In the genomic region with DNA sequence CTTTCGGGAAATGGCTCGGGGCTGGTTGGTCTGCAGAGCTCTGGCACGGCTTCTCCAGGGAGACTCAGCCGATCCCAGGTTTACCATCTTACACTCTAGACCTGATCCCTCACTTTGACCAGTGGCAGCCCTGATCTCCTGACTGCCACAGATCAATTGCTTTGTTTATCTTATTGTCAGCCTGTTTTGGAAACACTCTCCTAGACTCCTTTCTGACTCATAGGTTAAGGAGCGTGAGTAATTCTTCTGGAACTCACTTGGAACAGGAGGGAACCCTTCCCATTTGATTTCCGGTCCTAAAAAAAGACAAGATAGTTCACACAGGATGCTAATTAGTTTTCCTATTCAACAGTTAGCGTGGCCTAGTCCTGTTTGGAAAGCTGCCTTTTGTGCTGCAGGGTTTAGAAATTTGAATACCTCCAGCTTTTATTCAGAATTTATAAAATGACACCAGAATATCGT, we compare ENCODE assay signal across 7 cellular contexts. TPM values are rescaled to one million over a fixed set of nuclear protein-coding genes. Genes with fewer than 3 reads are reported as not detected.
DNase-seq lines count a peak whose midpoint lies in the region; ATAC-seq and TF ChIP-seq lines count a peak whose summit lies in the region.

No MANE protein-coding gene starts in this region.

- 47 to 79% methylated on average over 8 of the region's 8 CpGs for WGBS in lung, 2 donors
- whole genome bisulfite sequencing in urinary bladder = 42% methylated on average over 8 of the region's 8 CpGs
- no CpG with 5 or more reads among the region's 8 CpGs for WGBS in H9 (ENCODE audit: extremely low coverage, insufficient read length, low lambda C conversion rate)

- no peak overlapping the region for H2AFZ ChIP-seq in H9 (ENCODE audit: low read length)

- no peaks in the 10 kb centered on the region for H3K9me3 Mint-ChIP-seq in H9

- no peak overlapping the region for H2AK5ac ChIP-seq in H9 (ENCODE audit: insufficient read length, low read length)

- H2BK5ac ChIP-seq in H9 (ENCODE audit: insufficient read length, low read length) = no peak overlapping the region

- no peaks in the 10 kb centered on the region for H3K79me2 ChIP-seq in H9 (ENCODE audit: insufficient read depth, low read length)

- DNase-seq in dedifferentiated amniotic fluid mesenchymal stem cell (ENCODE audit: extremely low spot score) (peak; percentile 74), lung (ENCODE audit: low spot score) (no peak), H9 (no peak)
- no peak for DNase-seq in effector CD8-positive, alpha-beta T cell (lab: John Stamatoyannopoulos, UW)
- no peak for DNase-seq in stimulated activated CD4-positive, alpha-beta T cell treated with anti-CD3 and anti-CD28 coated beads, Interleukin-12 subunit alpha, Interleukin-12 subunit beta, amount 100 ng/mL, for 4 hours

- H3K79me1 ChIP-seq in H9 (ENCODE audit: insufficient read depth, low read depth, low read length, poor library complexity, severe bottlenecking) = no peaks in the 10 kb centered on the region

- H3K27ac ChIP-seq in HUES6 (ENCODE audit: low read depth, low read length) = peak overlapping the region; percentile 43; the same call in 1 of the 2 replicates
- peak overlapping the region; percentile 81 to 83 for H3K27ac ChIP-seq in lung (ENCODE audit: low read depth in 1 of 2, low read length in 1 of 2)
- H3K27ac ChIP-seq in urinary bladder (ENCODE audit: low read depth) = peak overlapping the region; percentile 3
- no peak overlapping the region for H3K27ac ChIP-seq in H9 (ENCODE audit: insufficient read length, low read depth, low read length)

- no peak overlapping the region for H3K18ac ChIP-seq in H9 (ENCODE audit: insufficient read length, low read depth, low read length)

- no peaks in the 10 kb centered on the region for H3K23me2 ChIP-seq in H9 (ENCODE audit: insufficient read length, low read depth, low read length, poor library complexity, severe bottlenecking)

- no peak overlapping the region for H2BK20ac ChIP-seq in H9 (ENCODE audit: low read depth, low read length, poor library complexity, severe bottlenecking)

- H3K4me3 Mint-ChIP-seq in H9 = no peak overlapping the region

- H3K27ac Mint-ChIP-seq in H9 = peak overlapping the region in 1 of 3 experiments; percentile 5; a peak in 1 of 7 replicates

- H3K23ac ChIP-seq in H9 (ENCODE audit: insufficient read length, low read depth, low read length) = no peak overlapping the region

- H2BK15ac ChIP-seq in H9 (ENCODE audit: low read depth, low read length) = no peak overlapping the region

- peaks cover 4% of the 10 kb centered on the region for H4K20me1 ChIP-seq in H9 (ENCODE audit: control insufficient read depth, insufficient read depth, insufficient read length)

- H3K4me3 ChIP-seq in HUES6 (ENCODE audit: low read depth, low read length) = no peak overlapping the region
- no peak overlapping the region for H3K4me3 ChIP-seq in lung
- H3K4me3 ChIP-seq in urinary bladder (ENCODE audit: low read depth, low read length) = no peak overlapping the region

- peak overlapping the region; percentile 11 for H3K9ac ChIP-seq in HUES6 (ENCODE audit: low read length)
- H3K9ac ChIP-seq in H9 (ENCODE audit: extremely low read depth, insufficient read length, low read length) = no peak overlapping the region

- H3K27me3 ChIP-seq in HUES6 (ENCODE audit: control insufficient read depth, insufficient read depth, low read length) (no peaks in the 10 kb centered on the region), lung (ENCODE audit: control insufficient read depth, insufficient read depth) (no peaks in the 10 kb centered on the region), H9 (ENCODE audit: insufficient read depth, low read length) (no peaks in the 10 kb centered on the region)

- H3K14ac ChIP-seq in H9 (ENCODE audit: insufficient read depth, low read length) = no peak overlapping the region

- TF ChIP-seq CTCF in lung (IDR thresholded peaks at IDR 0.05; ENCODE audit: control extremely low read depth, extremely low read depth) (no peak), H9 (conservative IDR thresholded peaks at IDR 0.05) (no peak)

- no peak overlapping the region for H3K4me2 ChIP-seq in H9 (ENCODE audit: insufficient read depth, insufficient read length, low read length)

- no peak overlapping the region for H3T11ph ChIP-seq in H9 (ENCODE audit: low read length)

- no peak overlapping the region for H3K56ac ChIP-seq in H9 (ENCODE audit: insufficient read length, low read depth, low read length)

- no peaks in the 10 kb centered on the region; the same call in none of the 2 replicates for H3K27me3 Mint-ChIP-seq in H9 (ENCODE audit: low read depth)

- no peak overlapping the region for H2BK12ac ChIP-seq in H9 (ENCODE audit: insufficient read length, low read depth, low read length)

- H3K9me3 ChIP-seq in HUES6 (ENCODE audit: control insufficient read depth, insufficient read depth, low read depth, low read length) (no peaks in the 10 kb centered on the region), lung (ENCODE audit: control insufficient read depth in 2 of 2, insufficient read depth in 1 of 2, low read length in 1 of 2) (no peaks in the 10 kb centered on the region), H9 (ENCODE audit: control insufficient read depth, low read depth, low read length) (no peaks in the 10 kb centered on the region)

- H2BK120ac ChIP-seq in H9 (ENCODE audit: low read depth, low read length, poor library complexity, severe bottlenecking) = no peak overlapping the region

- H4K91ac ChIP-seq in H9 (ENCODE audit: insufficient read length, low read depth, low read length) = no peak overlapping the region

- no peak overlapping the region for H4K5ac ChIP-seq in H9 (ENCODE audit: insufficient read length, low read depth, low read length)

- H3K4me1 ChIP-seq in HUES6 (ENCODE audit: control insufficient read depth, insufficient read depth, low read length) (peaks cover 52% of the 10 kb centered on the region), lung (ENCODE audit: control insufficient read depth in 2 of 2, insufficient read depth in 2 of 2, low read length in 2 of 2) (peaks cover 0 to 13% of the 10 kb centered on the region in 2 donors), urinary bladder (ENCODE audit: insufficient read depth) (no peaks in the 10 kb centered on the region), H9 (ENCODE audit: insufficient read depth, low read length) (peaks cover 10% of the 10 kb centered on the region; the same call in 1 of the 2 replicates)

- no peak for ATAC-seq in lung (ENCODE audit: insufficient read depth, low FRiP score)

- H3K4ac ChIP-seq in H9 (ENCODE audit: low read depth, low read length) = no peak overlapping the region

- H4K8ac ChIP-seq in H9 (replicated peaks; ENCODE audit: insufficient read length, low read depth, low read length) = no peak overlapping the region

- peaks cover 40 to 50% of the 10 kb centered on the region in 2 experiments for H3K4me1 Mint-ChIP-seq in H9

- H3K36me3 ChIP-seq in HUES6 (ENCODE audit: control insufficient read depth, insufficient read depth, low read length) (no peaks in the 10 kb centered on the region), lung (ENCODE audit: control insufficient read depth in 2 of 2, insufficient read depth in 2 of 2, low read length in 2 of 2) (no peaks in the 10 kb centered on the region), urinary bladder (ENCODE audit: insufficient read depth) (no peaks in the 10 kb centered on the region)

- H3K36me3 Mint-ChIP-seq in H9 (ENCODE audit: insufficient read depth in 1 of 3, low read depth in 3 of 3) = no peaks in the 10 kb centered on the region

RNA-seq across cellular contexts. Expression of a gene that starts 16.0 kb away (rescaled TPM):
- total RNA-seq in lung (10 to 100 TPM; 35.8 to 38.0 TPM), urinary bladder (16.4 TPM), H9 (2021) (3.2 and 3.3 TPM in 2 replicates)
- polyA plus RNA-seq in lung (10 to 100 TPM; 13.4 to 16.6 TPM), urinary bladder (12.2 TPM)
